Comparison of ENCODE assay signal across 8 cellular contexts in genomic region chr20:63831696-63832686, GRCh38. TPM values are rescaled to one million over a fixed set of nuclear protein-coding genes. Genes with fewer than 3 reads are reported as not detected.
DNase-seq lines count a peak whose midpoint lies in the region; ATAC-seq and TF ChIP-seq lines count a peak whose summit lies in the region.

No MANE protein-coding gene starts in this region.

- H3K4me2 ChIP-seq in GM23338 (peak overlapping the region; percentile 80), parathyroid adenoma (ENCODE audit: low read length) (peak overlapping the region; percentile 69)

- H3K4me3 ChIP-seq in GM23338, result peak overlapping the region; percentile 59
- peak overlapping the region; percentile 42 to 51 for H3K4me3 ChIP-seq in Panc1 (ENCODE audit: low read depth in 2 of 2, low read length in 2 of 2)
- H3K4me3 ChIP-seq in parathyroid adenoma (ENCODE audit: low read depth, low read length), result peak overlapping the region; percentile 43

- no TSS peak for BruUV-seq in Panc1 (replicated peaks; lab: Mats Ljungman, UMichigan)

- H3K79me2 ChIP-seq in GM23338 (replicated peaks; ENCODE audit: insufficient read depth) (peaks cover 28% of the 10 kb centered on the region), parathyroid adenoma (peaks cover 19% of the 10 kb centered on the region)

- H3K9ac ChIP-seq in parathyroid adenoma, result no peak overlapping the region

- H3K9me2 ChIP-seq in GM23338 (ENCODE audit: insufficient read depth), result no peaks in the 10 kb centered on the region

- DNase-seq in GM23338 (ENCODE audit: low spot score), result peak; percentile 75
- no peak for DNase-seq in Panc1 (ENCODE audit: low read depth, low spot score)
- peak; percentile 71 for DNase-seq in glutamatergic neuron
- DNase-seq in activated gamma-delta T cell treated with Interleukin-2 at 50 U/mL for 16 hours, result no peak
- no peak for DNase-seq in NCI-H1694 treated with DMSO at 0.1 percent for 48 hours (lab: John Stamatoyannopoulos, UW)

- H4K20me1 ChIP-seq in GM23338 (replicated peaks; ENCODE audit: insufficient read depth), result peaks cover 24% of the 10 kb centered on the region

- H3K27ac ChIP-seq in GM23338 (ENCODE audit: low read depth) (no peak overlapping the region), Panc1 (ENCODE audit: low read length) (no peak overlapping the region; the same call in 1 of the 2 replicates), parathyroid adenoma (peak overlapping the region; percentile 36)

- TF ChIP-seq CTCF in GM23338 (conservative IDR thresholded peaks at IDR 0.05; ENCODE audit: low read depth in 2 of 2) (no peak), Panc1 (IDR thresholded peaks at IDR 0.05) (no peak), glutamatergic neuron (IDR thresholded peaks at IDR 0.05; ENCODE audit: partially characterized antibody, unreplicated experiment) (no peak), parathyroid adenoma (IDR thresholded peaks at IDR 0.05) (no peak)

- peaks cover 33% of the 10 kb centered on the region for H3K27me3 Mint-ChIP-seq in GM23338 (ENCODE audit: insufficient read depth, low read depth, poor library complexity)
- H3K27me3 Mint-ChIP-seq in glutamatergic neuron (ENCODE audit: unreplicated experiment), result peaks cover 16% of the 10 kb centered on the region

- intact Hi-C loops in Panc1 (cut with micrococcal nuclease; ENCODE audit: unreplicated experiment), result no loop called here

- CTCF ChIA-PET in Panc1 (lab: Charles Lee), result no interaction called here

- H3K4me3 Mint-ChIP-seq in GM23338, result peak overlapping the region; percentile 63
- H3K4me3 Mint-ChIP-seq in glutamatergic neuron (ENCODE audit: unreplicated experiment), result peak overlapping the region; percentile 63

- no peak overlapping the region for H3K27ac Mint-ChIP-seq in GM23338
- no peak overlapping the region for H3K27ac Mint-ChIP-seq in glutamatergic neuron (ENCODE audit: unreplicated experiment)

- no peaks in the 10 kb centered on the region for H3K36me3 ChIP-seq in GM23338 (ENCODE audit: insufficient read depth)
- no peaks in the 10 kb centered on the region for H3K36me3 ChIP-seq in Panc1 (ENCODE audit: control insufficient read depth, insufficient read depth, low read length)
- no peaks in the 10 kb centered on the region for H3K36me3 ChIP-seq in parathyroid adenoma (ENCODE audit: control insufficient read depth, insufficient read depth, low read length)

- H3K9me3 ChIP-seq in Panc1 (ENCODE audit: control insufficient read depth, insufficient read depth, low read depth, low read length) (no peaks in the 10 kb centered on the region), parathyroid adenoma (ENCODE audit: control insufficient read depth, low read length) (no peaks in the 10 kb centered on the region)

- POLR2A ChIA-PET in Panc1 (lab: Charles Lee), result no interaction called here

- ATAC-seq in GM23338 (peak; percentile 32), Panc1 (peak; percentile 70), GM19467 (IDR thresholded peaks at IDR 0.05; ENCODE audit: unreplicated experiment) (no peak), HG03378 (IDR thresholded peaks at IDR 0.05; ENCODE audit: unreplicated experiment) (no peak)

- H2AFZ ChIP-seq in GM23338 (peak overlapping the region; percentile 90), parathyroid adenoma (peak overlapping the region; percentile 80)

- in situ Hi-C loops in Panc1 (cut with HindIII; ENCODE audit: low pct_unique_long_range_greater_than_20kb, low sequenced_read_pairs), result no loop called here

- H3F3A ChIP-seq in GM23338 (replicated peaks; ENCODE audit: low read depth), result peaks cover 26% of the 10 kb centered on the region; the same call in 1 of the 2 replicates

- H3K27me3 ChIP-seq in GM23338 (ENCODE audit: insufficient read depth) (peaks cover 48% of the 10 kb centered on the region), Panc1 (ENCODE audit: control insufficient read depth, insufficient read depth, low read length) (no peaks in the 10 kb centered on the region), parathyroid adenoma (ENCODE audit: control insufficient read depth, insufficient read depth, low read length) (no peaks in the 10 kb centered on the region)

- H3K36me3 Mint-ChIP-seq in GM23338 (ENCODE audit: low read depth), result no peaks in the 10 kb centered on the region; the same call in 2 of the 3 replicates
- no peaks in the 10 kb centered on the region for H3K36me3 Mint-ChIP-seq in glutamatergic neuron (ENCODE audit: unreplicated experiment)

- H3K4me1 Mint-ChIP-seq in GM23338 (peaks cover 38% of the 10 kb centered on the region), glutamatergic neuron (ENCODE audit: low read depth, unreplicated experiment) (peaks cover 21% of the 10 kb centered on the region)

- H3K4me1 ChIP-seq in GM23338 (ENCODE audit: insufficient read depth) (peaks cover 31% of the 10 kb centered on the region), Panc1 (ENCODE audit: control insufficient read depth, insufficient read depth, low read length) (peaks cover 37% of the 10 kb centered on the region), parathyroid adenoma (peaks cover 22% of the 10 kb centered on the region)

- no peaks in the 10 kb centered on the region for H3K9me3 Mint-ChIP-seq in GM23338
- H3K9me3 Mint-ChIP-seq in glutamatergic neuron (ENCODE audit: unreplicated experiment), result peaks cover 22% of the 10 kb centered on the region

TF ChIP-seq in GM23338, 12 proteins besides CTCF, POLR2A, EP300 and RAD21 (continues in another document):
- TF ChIP-seq ZNF462 (CRISPR knock-in tag; IDR thresholded peaks at IDR 0.05), result no peak

RNA-seq across cellular contexts. Expression of gene ZBTB46, which starts 0.9 kb away (rescaled TPM):
- 23.0 and 26.9 TPM in 2 replicates for total RNA-seq in GM23338 (2014; rRNA removed; shearing (Covaris generic))
- 3.2 TPM in 2 replicates for polyA plus RNA-seq in GM23338 (2016; fragmentation: Nextera tagmentation; extraction: Ambion mirVana)
- 15.2 TPM for total RNA-seq in Panc1 (2021; ENCODE audit: unreplicated experiment)
- 8.3 TPM for polyA plus RNA-seq in Panc1 (2012; ENCODE audit: insufficient read length)
- total RNA-seq in glutamatergic neuron (ENCODE audit: unreplicated experiment), result 94.4 TPM

RNA-seq across cellular contexts. Expression of gene ABHD16B, which starts 29.3 kb away (rescaled TPM):
- not detected in 2 replicates for total RNA-seq in GM23338 (2014; rRNA removed; shearing (Covaris generic))
- polyA plus RNA-seq in GM23338 (2016; fragmentation: Nextera tagmentation; extraction: Ambion mirVana), result not detected in 2 replicates
- total RNA-seq in Panc1 (2021; ENCODE audit: unreplicated experiment) (not detected), glutamatergic neuron (ENCODE audit: unreplicated experiment) (not detected)
- 2.2 TPM for polyA plus RNA-seq in Panc1 (2012; ENCODE audit: insufficient read length)

RNA-seq across cellular contexts. Expression of gene TPD52L2, which starts 33.1 kb away (rescaled TPM):
- 103 and 104 TPM in 2 replicates for total RNA-seq in GM23338 (2014; rRNA removed; shearing (Covaris generic))
- polyA plus RNA-seq in GM23338 (2016; fragmentation: Nextera tagmentation; extraction: Ambion mirVana), result 39.5 and 40.2 TPM in 2 replicates
- total RNA-seq in Panc1 (2021; ENCODE audit: unreplicated experiment) (113 TPM), glutamatergic neuron (ENCODE audit: unreplicated experiment) (109 TPM)
- polyA plus RNA-seq in Panc1 (2012; ENCODE audit: insufficient read length), result 128 TPM

Comparison
In these comparisons a context has a peak if more than half of its experiments do, and no peak if none do; other contexts are left out.
1. ATAC-seq: peak in GM23338 (single experiment) and Panc1 (single experiment); none in GM19467 (single experiment) and HG03378 (single experiment).
2. DNase-seq: peak in GM23338 (single experiment) and glutamatergic neuron (single experiment); none in Panc1 (single experiment), activated gamma-delta T cell treated with Interleukin-2 at 50 U/mL for 16 hours (single experiment) and NCI-H1694 treated with DMSO at 0.1 percent for 48 hours (single experiment).
3. Peak in every context shown above with its lines, with median percentiles within 50 percentile points of each other: H3K4me3 ChIP-seq.